20 cellular contexts compared by ENCODE assay signal in the genomic region with DNA sequence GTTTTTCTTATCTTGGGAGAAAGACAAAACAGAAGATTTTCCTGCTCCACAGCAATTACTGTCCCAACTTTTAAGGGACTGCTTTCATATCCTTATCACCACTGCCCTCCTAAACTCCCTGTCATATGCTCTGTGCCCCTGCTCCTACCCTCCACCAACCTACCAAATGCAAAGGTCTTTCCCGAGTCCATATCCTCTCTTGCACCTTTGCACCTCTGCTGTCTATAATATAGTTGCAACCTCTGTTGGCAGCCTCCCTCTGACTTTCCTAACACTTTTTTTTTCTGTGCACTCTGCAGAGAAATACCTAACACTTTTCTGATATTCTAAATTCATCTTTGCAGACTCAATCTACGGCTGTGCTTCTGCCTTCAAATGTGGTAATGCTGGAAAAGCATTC.
"Had no signal": no experiment of that assay in that cellular context is flagged by ENCODE, and none has a peak within 500 bp of the region (broad histone marks: within the 10 kb centered on the region; RNA-seq: fewer than 3 reads in every experiment).

No MANE protein-coding gene starts in this region.

- H3K4me3 Mint-ChIP-seq: activated CD8-positive, alpha-beta memory T cell treated with anti-CD3 and anti-CD28 coated beads, Interleukin-2, amount 10 ng/mL, durations not matched to agents 7 days and 5 days; activated naive CD8-positive, alpha-beta T cell; activated T-cell treated with anti-CD3 and anti-CD28 coated beads, Interleukin-2, amount 50 U/mL, for 4 hours; stimulated activated naive CD8-positive, alpha-beta T cell treated with anti-CD3 and anti-CD28 coated beads, Interleukin-15, Interleukin-2, amounts not matched to agents 100 ng/mL and 50 ng/mL, for 24 hours had no signal

- DNase-seq: activated CD4-positive, alpha-beta T cell treated with anti-CD3 and anti-CD28 coated beads, Interleukin-2, amount 50 U/mL, for 48 hours; activated CD4-positive, CD25-positive, alpha-beta regulatory T cell treated with anti-CD3 and anti-CD28 coated beads, Interleukin-2, amount 50 U/mL, for 72 hours; activated CD8-positive, alpha-beta memory T cell treated with anti-CD3 and anti-CD28 coated beads, Interleukin-2, amount 10 ng/mL, durations not matched to agents 7 days and 5 days; activated gamma-delta T cell; activated T-cell treated with anti-CD3 and anti-CD28 coated beads, Interleukin-2, amount 50 U/mL, for 4 hours; amygdala; brain microvascular endothelial cell; dermis blood vessel endothelial cell; esophagus squamous epithelium; foreskin keratinocyte; head of caudate nucleus; left ventricle myocardium inferior; mesendoderm; stimulated activated CD4-positive, alpha-beta T cell treated with anti-CD3 and anti-CD28 coated beads, Interleukin-4, amount 100 ng/mL, for 1 hour; stimulated activated CD8-positive, alpha-beta memory T cell treated with anti-CD3 and anti-CD28 coated beads, Interleukin-4, amount 100 ng/mL, for 48 hours; testis had no signal

- H3K36me3 ChIP-seq: esophagus squamous epithelium, left ventricle myocardium inferior had no signal

- H3K36me3 Mint-ChIP-seq: activated CD8-positive, alpha-beta memory T cell treated with anti-CD3 and anti-CD28 coated beads, Interleukin-2, amount 10 ng/mL, durations not matched to agents 7 days and 5 days had no signal

- ATAC-seq: activated CD8-positive, alpha-beta memory T cell treated with anti-CD3 and anti-CD28 coated beads, Interleukin-2, amount 10 ng/mL, durations not matched to agents 7 days and 5 days; activated T-cell treated with anti-CD3 and anti-CD28 coated beads, Interleukin-2, amount 50 U/mL, for 4 hours; foreskin keratinocyte had no signal

- H3K27ac Mint-ChIP-seq: activated CD8-positive, alpha-beta memory T cell treated with anti-CD3 and anti-CD28 coated beads, Interleukin-2, amount 10 ng/mL, durations not matched to agents 7 days and 5 days; activated naive CD8-positive, alpha-beta T cell; stimulated activated naive CD8-positive, alpha-beta T cell treated with anti-CD3 and anti-CD28 coated beads, Interleukin-15, Interleukin-2, amounts not matched to agents 100 ng/mL and 50 ng/mL, for 24 hours had no signal

- H3K9me3 Mint-ChIP-seq: activated T-cell treated with anti-CD3 and anti-CD28 coated beads, Interleukin-2, amount 50 U/mL, for 4 hours; stimulated activated naive CD8-positive, alpha-beta T cell treated with anti-CD3 and anti-CD28 coated beads, Interleukin-15, Interleukin-2, amounts not matched to agents 100 ng/mL and 50 ng/mL, for 24 hours had no signal

- H3K27me3 ChIP-seq: brain microvascular endothelial cell, esophagus squamous epithelium, foreskin keratinocyte, testis had no signal

- H3K4me3 ChIP-seq: esophagus squamous epithelium, left ventricle myocardium inferior, testis had no signal

- H3K27ac ChIP-seq: brain microvascular endothelial cell, esophagus squamous epithelium, foreskin keratinocyte, left ventricle myocardium inferior, testis had no signal

- H3K9me3 ChIP-seq: esophagus squamous epithelium, left ventricle myocardium inferior, testis had no signal

- FAIRE-seq: endometrium, islet of Langerhans had no signal

- H3K27me3 Mint-ChIP-seq: activated CD8-positive, alpha-beta memory T cell treated with anti-CD3 and anti-CD28 coated beads, Interleukin-2, amount 10 ng/mL, durations not matched to agents 7 days and 5 days; activated naive CD8-positive, alpha-beta T cell; stimulated activated naive CD8-positive, alpha-beta T cell treated with anti-CD3 and anti-CD28 coated beads, Interleukin-15, Interleukin-2, amounts not matched to agents 100 ng/mL and 50 ng/mL, for 24 hours had no signal
